Comparison of ENCODE assay signal across 8 cellular contexts in the genomic region with DNA sequence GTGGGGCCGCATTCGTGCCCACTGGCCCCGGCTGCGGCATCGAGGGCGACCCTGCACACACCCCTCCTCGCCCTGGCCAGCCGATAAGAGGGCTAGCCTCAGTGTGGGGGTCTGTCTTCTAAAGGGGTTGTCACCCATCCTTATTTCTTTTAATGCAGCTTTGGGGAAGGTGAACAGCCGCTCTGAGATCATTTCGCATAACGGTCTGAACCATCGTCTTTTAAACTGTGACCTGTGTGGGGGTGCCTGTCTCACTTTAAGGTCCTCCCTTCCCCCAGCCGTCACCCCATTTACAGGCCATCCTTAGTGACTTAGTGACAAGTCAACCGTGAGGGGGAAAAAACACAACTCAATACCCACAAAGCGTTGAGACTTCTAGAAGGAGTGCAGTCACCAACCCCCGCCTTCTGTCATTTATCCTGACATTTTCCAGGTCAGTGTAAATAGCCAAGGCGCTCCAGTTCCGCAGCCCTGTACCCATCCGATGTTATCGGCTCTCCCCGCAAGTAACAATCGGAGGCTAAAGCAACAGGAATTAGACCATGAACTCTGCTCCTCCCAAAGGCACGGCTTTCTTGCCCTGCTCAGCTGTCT. TPM values are rescaled to one million over a fixed set of nuclear protein-coding genes. Genes with fewer than 3 reads are reported as not detected.
DNase-seq lines count a peak whose midpoint lies in the region; ATAC-seq, FAIRE-seq and TF ChIP-seq lines count a peak whose summit lies in the region.

No MANE protein-coding gene starts in this region.

- peak; percentile 23 for ATAC-seq in GM21529 (IDR thresholded peaks at IDR 0.05; ENCODE audit: unreplicated experiment)
- peak; percentile 18 for ATAC-seq in GM12878
- ATAC-seq in gastrocnemius medialis: peak; percentile 12 to 14
- no peak for ATAC-seq in activated CD4-positive, CD25-positive, alpha-beta regulatory T cell treated with anti-CD3 and anti-CD28 coated beads, Interleukin-2, amount 50 U/mL, for 24 hours

- POLR2A ChIA-PET in GM12878 (lab: Charles Lee): no interaction called here

- H3K4me1 ChIP-seq in GM12878 (ENCODE audit: control insufficient read depth, insufficient read depth, low read length): peaks cover 16% of the 10 kb centered on the region
- H3K4me1 ChIP-seq in gastrocnemius medialis: peaks cover 11 to 21% of the 10 kb centered on the region in 2 donors

- peak overlapping the region; percentile 76 for H3K27ac ChIP-seq in GM12878 (ENCODE audit: control insufficient read depth, insufficient read depth)
- H3K27ac ChIP-seq in gastrocnemius medialis: peak overlapping the region; percentile 85 to 98 (median 92)

- TF ChIP-seq POLR2A in GM12878 (IDR thresholded peaks at IDR 0.05; ENCODE audit: low read depth, low read length): peak; percentile 74
- TF ChIP-seq POLR2A in gastrocnemius medialis (IDR thresholded peaks at IDR 0.05): no peak

- BruUV-seq in GM12878 (replicated peaks; lab: Mats Ljungman, UMichigan): no TSS peak

- H3K4me3 ChIP-seq in GM08714 (ENCODE audit: low read length): peak overlapping the region; percentile 72; the same call in 1 of the 2 replicates
- peak overlapping the region; percentile 80 for H3K4me3 ChIP-seq in GM12878
- peak overlapping the region; percentile 77 for H3K4me3 ChIP-seq in iPS-18c (ENCODE audit: insufficient read depth, low read depth, low read length)
- peak overlapping the region; percentile 67 to 92 (median 76) for H3K4me3 ChIP-seq in gastrocnemius medialis

- no peaks in the 10 kb centered on the region for H3K36me3 ChIP-seq in GM12878 (ENCODE audit: control insufficient read depth in 2 of 2, insufficient read depth in 2 of 2, low read length in 1 of 2)
- no peaks in the 10 kb centered on the region for H3K36me3 ChIP-seq in gastrocnemius medialis

- H3K9ac ChIP-seq in GM12878 (ENCODE audit: control insufficient read depth, insufficient read depth, low read length): peak overlapping the region; percentile 75

- no peak for TF ChIP-seq RAD21 in GM12878 (IDR thresholded peaks at IDR 0.05; ENCODE audit: insufficient read depth, low read depth, low read length)

- DNase-seq in KBM-7 (peak; percentile 53), GM12878 (ENCODE audit: low read depth, low spot score) (no peak), gastrocnemius medialis (peak in 1 of 2 donors; percentile 21)
- DNase-seq in activated CD4-positive, alpha-beta T cell treated with anti-CD3 and anti-CD28 coated beads for 48 hours: no peak

- WGBS in GM12878 (ENCODE audit: insufficient coverage, insufficient replicate concordance, low lambda C conversion rate, missing lambda C conversion rate): 21% methylated on average over 23 of the region's 23 CpGs

- intact Hi-C loops in GM12878 (cut with micrococcal nuclease; ENCODE audit: unreplicated experiment): loop anchor here (2.0 kb wide), 1 partner anchor 45 kb away; no protein-coding TSS in a partner anchor
- intact Hi-C loops in gastrocnemius medialis (cut with DNase I; ENCODE audit: low total_unique reads): loop anchor here (5.0 kb wide), 4 partner anchors 46 to 264 kb away; partner anchors contain the start of genes AMN1 and SINHCAF

- H3K79me2 ChIP-seq in GM12878 (ENCODE audit: control insufficient read depth, insufficient read depth, low read length): peaks cover 42% of the 10 kb centered on the region

- peak; percentile 54 for FAIRE-seq in GM12878 (lab: Jason Lieb, UNC)

- in situ Hi-C loops in KBM-7 (cut with MboI; ENCODE audit: low pct_unique_long_range_greater_than_20kb, low sequenced_read_pairs): no loop called here
- in situ Hi-C loops in GM12878 (cut with MboI): no loop called here
- in situ Hi-C loops in gastrocnemius medialis (cut with MboI; ENCODE audit: low sequenced_read_pairs in 4 of 4): no loop called here

- peak overlapping the region; percentile 77 for H3K4me2 ChIP-seq in GM12878 (ENCODE audit: control insufficient read depth, insufficient read depth)

- H2AFZ ChIP-seq in GM12878 (ENCODE audit: control insufficient read depth, low read depth, low read length): peak overlapping the region; percentile 77

- TF ChIP-seq CTCF in GM12878 (IDR thresholded peaks at IDR 0.05 in 2 of 3, conservative IDR thresholded peaks at IDR 0.05 in 1 of 3; ENCODE audit: control insufficient read depth in 2 of 3, extremely low read depth in 1 of 3, insufficient read depth in 1 of 3, low read depth in 3 of 3, low read length in 3 of 3) (no peak), gastrocnemius medialis (IDR thresholded peaks at IDR 0.05 in 4 of 5, conservative IDR thresholded peaks at IDR 0.05 in 1 of 5) (no peak)

- H3K27me3 ChIP-seq in GM12878 (replicated peaks in 1 of 2; ENCODE audit: control insufficient read depth in 2 of 2, insufficient read depth in 2 of 2, low read length in 1 of 2) (no peaks in the 10 kb centered on the region), gastrocnemius medialis (no peaks in the 10 kb centered on the region)

- TF ChIP-seq EP300 in GM12878 (IDR thresholded peaks at IDR 0.05; ENCODE audit: borderline replicate concordance in 1 of 2, control insufficient read depth in 1 of 2, low read depth in 2 of 2, low read length in 2 of 2): no peak

- H3K9me3 ChIP-seq in GM12878 (replicated peaks; ENCODE audit: control insufficient read depth, insufficient read depth, low read length) (no peaks in the 10 kb centered on the region), iPS-18c (ENCODE audit: control insufficient read depth, insufficient read depth, low read length) (peaks cover 4% of the 10 kb centered on the region), gastrocnemius medialis (no peaks in the 10 kb centered on the region)

- CTCF ChIA-PET in GM12878 (lab: Yijun Ruan, JAX): no interaction called here

- RAD21 ChIA-PET in GM12878 (lab: Charles Lee; ENCODE audit: unreplicated experiment): no interaction called here

- SMC1A ChIA-PET in GM12878 (lab: Charles Lee; ENCODE audit: uncharacterized antibody, unreplicated experiment): no interaction called here

- no peaks in the 10 kb centered on the region for H4K20me1 ChIP-seq in GM12878 (ENCODE audit: control insufficient read depth, insufficient read depth)

TF ChIP-seq in GM12878, 131 proteins besides CTCF, POLR2A, EP300 and RAD21:
- TF ChIP-seq FOXM1 (IDR thresholded peaks at IDR 0.05; ENCODE audit: low read depth, low read length) (0 out of 2 replicates have a peak, but pooled peaks have one; percentile 31), TCF3 (IDR thresholded peaks at IDR 0.05; ENCODE audit: borderline replicate concordance, insufficient read depth, low read depth, low read length) (no peak), EED (IDR thresholded peaks at IDR 0.05; ENCODE audit: low read depth) (peak; percentile 46; the same call in 1 of the 2 replicates), MTA3 (IDR thresholded peaks at IDR 0.05; ENCODE audit: borderline replicate concordance, low read length) (0 out of 2 replicates have a peak, but pooled peaks have one; percentile 53), SUZ12 (IDR thresholded peaks at IDR 0.05; ENCODE audit: unreplicated experiment) (no peak), BHLHE40 (IDR thresholded peaks at IDR 0.05; ENCODE audit: borderline replicate concordance in 1 of 2, low read depth in 2 of 2, low read length in 1 of 2) (no peak), ASH2L (IDR thresholded peaks at IDR 0.05; ENCODE audit: borderline replicate concordance, low read depth) (no peak), PML (IDR thresholded peaks at IDR 0.05; ENCODE audit: low read length) (0 out of 2 replicates have a peak, but pooled peaks have one; percentile 21), TAF1 (IDR thresholded peaks at IDR 0.05; ENCODE audit: borderline replicate concordance, low read depth, low read length) (no peak; the same call in 1 of the 2 replicates), SREBF1 (IDR thresholded peaks at IDR 0.05; ENCODE audit: low read length) (no peak), HCFC1 (IDR thresholded peaks at IDR 0.05; ENCODE audit: low read length) (no peak), JUNB (IDR thresholded peaks at IDR 0.05) (no peak), JUND (IDR thresholded peaks at IDR 0.05; ENCODE audit: low read depth, low read length) (no peak), PAX5 (IDR thresholded peaks at IDR 0.05; ENCODE audit: borderline replicate concordance, low read depth, low read length) (0 out of 2 replicates have a peak, but pooled peaks have one; percentile 31), HDAC2 (IDR thresholded peaks at IDR 0.05) (no peak), RUNX3 (IDR thresholded peaks at IDR 0.05; ENCODE audit: low read length) (peak; percentile 56)

RNA-seq across cellular contexts. Expression of gene DENND5B, which starts 0.5 kb away (rescaled TPM):
- total RNA-seq in GM12878 (2013; cell fraction: nucleolus; rRNA removed): 7.7 and 8.7 TPM in 2 replicates
- total RNA-seq in GM12878 (2014; rRNA removed): 25.9 and 27.2 TPM in 2 replicates
- 25.0 and 25.2 TPM in 2 replicates for total RNA-seq in GM12878 (2014; rRNA removed; fragmentation: Illumina TruSeq; extraction: Trizol)
- 27.8 and 32.5 TPM in 2 replicates for total RNA-seq in GM12878 (2021)
- polyA plus RNA-seq in GM12878 (2011; ENCODE audit: low read depth): 12.4 TPM
- 0.27 and 0.39 TPM in 2 replicates for polyA plus RNA-seq in GM12878 (2011; rRNA removed)
- 0.27 and 0.30 TPM in 2 replicates for polyA plus RNA-seq in GM12878 (2011; cell fraction: cytosol; rRNA removed)
- 0.06 and 0.20 TPM in 2 replicates for polyA plus RNA-seq in GM12878 (2011; cell fraction: nucleus; rRNA removed)
- 13.0 and 13.2 TPM in 2 replicates for polyA plus RNA-seq in GM12878 (2012)
- 25.6 and 31.5 TPM in 2 replicates for polyA plus RNA-seq in GM12878 (2014; fragmentation: Illumina TruSeq; extraction: Trizol)
- 1 to 10 TPM; 5.0 to 5.9 TPM for polyA plus RNA-seq in GM12878 (2014; fragmentation: Nextera tagmentation; extraction: Ambion mirVana)
- polyA plus RNA-seq in GM12878 (2014; rRNA removed): 14.6 and 16.1 TPM in 2 replicates
- polyA plus RNA-seq in GM12878 (2016; fragmentation: Nextera tagmentation; extraction: Ambion mirVana): 10 to 100 TPM; 11.6 to 25.2 TPM
- polyA minus RNA-seq in GM12878 (2011; rRNA and poly(A)+ RNA removed): 0.26 and 0.59 TPM in 2 replicates
- 0.67 and 0.73 TPM in 2 replicates for polyA minus RNA-seq in GM12878 (2011; cell fraction: cytosol; rRNA and poly(A)+ RNA removed)
- 0.60 and 0.77 TPM in 2 replicates for polyA minus RNA-seq in GM12878 (2011; cell fraction: nucleus; rRNA and poly(A)+ RNA removed)
- 10 to 100 TPM; 12.5 to 33.7 (median 26.7) TPM for total RNA-seq in gastrocnemius medialis

Comparison
In these comparisons a context has a peak if more than half of its experiments do, and no peak if none do; other contexts are left out.
1. ATAC-seq: peak in GM21529 (single experiment), GM12878 (single experiment) and gastrocnemius medialis (2 of 2); none in activated CD4-positive, CD25-positive, alpha-beta regulatory T cell treated with anti-CD3 and anti-CD28 coated beads, Interleukin-2, amount 50 U/mL, for 24 hours (0 of 2).
2. Peak in every context shown above with its lines, with median percentiles within 50 percentile points of each other: H3K4me3 ChIP-seq.